In genomic region chr12:12684375-12685106, GRCh38 we compare ENCODE assay signal across 8 cellular contexts. TPM values are rescaled to one million over a fixed set of nuclear protein-coding genes. Genes with fewer than 3 reads are reported as not detected.
A peak's percentile ranks its signal among the peaks of the same experiment; 100 is the strongest.
DNase-seq lines count a peak whose midpoint lies in the region; ATAC-seq, FAIRE-seq and TF ChIP-seq lines count a peak whose summit lies in the region.

No MANE protein-coding gene starts in this region.

- peak in 3 of 4 donors; percentile 53 to 69 (median 57) for ATAC-seq in pancreas

- H3K9ac ChIP-seq in endodermal cell (ENCODE audit: extremely low read depth, low read length, poor library complexity, severe bottlenecking), result peak overlapping the region; percentile 11

- H3K9me3 Mint-ChIP-seq in endodermal cell, result no peaks in the 10 kb centered on the region

- peaks cover 10% of the 10 kb centered on the region for H3K4me1 ChIP-seq in cardiac muscle cell (ENCODE audit: low read depth)
- peaks cover 4% of the 10 kb centered on the region for H3K4me1 ChIP-seq in left ventricle myocardium inferior
- H3K4me1 ChIP-seq in endodermal cell (ENCODE audit: control insufficient read depth, insufficient read depth, low read length), result peaks cover 5% of the 10 kb centered on the region
- no peaks in the 10 kb centered on the region for H3K4me1 ChIP-seq in pancreas

- FAIRE-seq in pancreas (lab: Jason Lieb, UNC), result no peak

- peak overlapping the region; percentile 77 for H3K27ac Mint-ChIP-seq in endodermal cell

- H3K4me3 ChIP-seq in cardiac muscle cell (peak overlapping the region; percentile 25), left ventricle myocardium inferior (no peak overlapping the region), endodermal cell (ENCODE audit: low read length) (peak overlapping the region; percentile 85), pancreas (no peak overlapping the region)

- H3K9me3 ChIP-seq in cardiac muscle cell (ENCODE audit: low read depth) (no peaks in the 10 kb centered on the region), left ventricle myocardium inferior (replicated peaks) (no peaks in the 10 kb centered on the region), endodermal cell (ENCODE audit: control insufficient read depth, low read length) (no peaks in the 10 kb centered on the region), pancreas (no peaks in the 10 kb centered on the region)

- peak; percentile 68 to 83 for DNase-seq in cardiac muscle cell (ENCODE audit: low read depth in 1 of 2, low spot score in 1 of 2)
- no peak for DNase-seq in left ventricle myocardium inferior
- peak; percentile 95 for DNase-seq in NCI-H69 (lab: John Stamatoyannopoulos, UW)
- DNase-seq in endodermal cell, result peak; percentile 95
- no peak for DNase-seq in pancreas
- DNase-seq in SKM-1 treated with dmso at 0.1 percent for 144 hours (lab: John Stamatoyannopoulos, UW; ENCODE audit: unreplicated experiment), result no peak
- no peak for DNase-seq in ureter (ENCODE audit: low spot score)
- no peak for DNase-seq in hepatic stellate cell (ENCODE audit: low spot score)

- peaks cover 38% of the 10 kb centered on the region for H3K27me3 Mint-ChIP-seq in endodermal cell (ENCODE audit: insufficient read depth)

- H3K36me3 ChIP-seq in cardiac muscle cell (no peaks in the 10 kb centered on the region), left ventricle myocardium inferior (no peaks in the 10 kb centered on the region), endodermal cell (ENCODE audit: control insufficient read depth, insufficient read depth, low read length) (no peaks in the 10 kb centered on the region), pancreas (no peaks in the 10 kb centered on the region)

- H3K27me3 ChIP-seq in cardiac muscle cell (no peaks in the 10 kb centered on the region), left ventricle myocardium inferior (ENCODE audit: low read depth) (no peaks in the 10 kb centered on the region), endodermal cell (ENCODE audit: control insufficient read depth, insufficient read depth, low read length, poor library complexity, severe bottlenecking) (no peaks in the 10 kb centered on the region), pancreas (no peaks in the 10 kb centered on the region)

- peaks cover 25% of the 10 kb centered on the region for H3K4me1 Mint-ChIP-seq in endodermal cell

- 0 to 2% methylated on average over 4 to 5 of the region's 5 CpGs for WGBS in endodermal cell (ENCODE audit: insufficient coverage in 1 of 2, insufficient read length in 1 of 2), 2 experiments
- WGBS in pancreas, 2 donors, result 10 to 12% methylated on average over 5 of the region's 5 CpGs

- TF ChIP-seq CTCF in cardiac muscle cell (IDR thresholded peaks at IDR 0.05; ENCODE audit: low read depth, low read length) (no peak), left ventricle myocardium inferior (IDR thresholded peaks at IDR 0.05; ENCODE audit: borderline replicate concordance) (no peak), endodermal cell (conservative IDR thresholded peaks at IDR 0.05) (no peak), pancreas (IDR thresholded peaks at IDR 0.05) (no peak)

- peak overlapping the region; percentile 53 for H3K4me3 Mint-ChIP-seq in endodermal cell

- no peaks in the 10 kb centered on the region for H3K36me3 Mint-ChIP-seq in endodermal cell (ENCODE audit: low read depth)

- no peak overlapping the region for H3K27ac ChIP-seq in cardiac muscle cell
- H3K27ac ChIP-seq in left ventricle myocardium inferior (replicated peaks), result no peak overlapping the region
- peak overlapping the region; percentile 82 for H3K27ac ChIP-seq in endodermal cell (ENCODE audit: low read depth, low read length)
- no peak overlapping the region for H3K27ac ChIP-seq in pancreas

- intact Hi-C loops in left ventricle myocardium inferior (cut with micrococcal nuclease) (no loop called here), pancreas (cut with DNase I) (no loop called here)

RNA-seq across cellular contexts. Expression of gene GPR19, which starts 11.4 kb away (rescaled TPM):
- 1.0 and 1.6 TPM in 2 replicates for total RNA-seq in cardiac muscle cell
- 1.6 and 3.4 TPM in 2 replicates for polyA plus RNA-seq in cardiac muscle cell
- total RNA-seq in left ventricle myocardium inferior, result not detected
- total RNA-seq in endodermal cell, result 1 to 10 TPM; 5.4 to 7.2 TPM
- polyA plus RNA-seq in endodermal cell (2013, experiment 1 of 2), result 15.4 TPM
- polyA plus RNA-seq in endodermal cell (2013, experiment 2 of 2), result 11.8 TPM
- total RNA-seq in pancreas, result under 1 TPM in 4 of 6 donors, not detected in 2; 0.16 to 0.58 (median 0.26) TPM
- polyA plus RNA-seq in pancreas, result under 1 TPM; 0.27 to 0.82 TPM
- total RNA-seq in ureter, result not detected

RNA-seq across cellular contexts. Expression of gene CDKN1B, which starts 32.6 kb away (rescaled TPM):
- total RNA-seq in cardiac muscle cell, result 63.9 and 90.4 TPM in 2 replicates
- polyA plus RNA-seq in cardiac muscle cell, result 5.8 and 15.2 TPM in 2 replicates
- 36.3 TPM for total RNA-seq in left ventricle myocardium inferior
- total RNA-seq in endodermal cell, result 10 to 100 TPM; 40.1 to 63.9 TPM
- 52.2 TPM for polyA plus RNA-seq in endodermal cell (2013, experiment 1 of 2)
- 53.2 TPM for polyA plus RNA-seq in endodermal cell (2013, experiment 2 of 2)
- 10 to 100 TPM; 12.8 to 23.7 (median 16.9) TPM for total RNA-seq in pancreas
- polyA plus RNA-seq in pancreas, result 10 to 100 TPM; 12.1 to 19.1 TPM
- 52.8 TPM for total RNA-seq in ureter

Comparison
In these comparisons a context has a peak if more than half of its experiments do, and no peak if none do; other contexts are left out.
1. DNase-seq: peak in cardiac muscle cell (2 of 2), NCI-H69 (single experiment) and endodermal cell (single experiment); none in left ventricle myocardium inferior (single experiment), pancreas (0 of 6), SKM-1 treated with dmso at 0.1 percent for 144 hours (single experiment), ureter (single experiment) and hepatic stellate cell (single experiment).
2. H3K4me3 ChIP-seq: peak in cardiac muscle cell (single experiment) and endodermal cell (single experiment); none in left ventricle myocardium inferior (single experiment) and pancreas (0 of 4).